Comparison of ENCODE assay signal across 21 cellular contexts in genomic region chr11:47711225-47711624, GRCh38. TPM values are rescaled to one million over a fixed set of nuclear protein-coding genes. Genes with fewer than 3 reads are reported as not detected.
"Had no signal": no experiment of that assay in that cellular context is flagged by ENCODE, and none has a peak within 500 bp of the region (broad histone marks: within the 10 kb centered on the region; RNA-seq: fewer than 3 reads in every experiment).

No MANE protein-coding gene starts in this region.

- H3K4me1 ChIP-seq: colonic mucosa had no signal

- H3K9me3 ChIP-seq: colonic mucosa, sigmoid colon, stomach, thoracic aorta, transverse colon had no signal

- H3K27ac Mint-ChIP-seq: immature natural killer cell, natural killer cell had no signal

- H3K4me3 ChIP-seq: colonic mucosa, heart left ventricle, sigmoid colon, skin epidermis, stomach, thoracic aorta, transverse colon had no signal

- DNase-seq: colonic mucosa; dermis blood vessel endothelial cell; foreskin melanocyte; heart left ventricle; hippocampal formation; immature natural killer cell; kidney; left cardiac atrium; mammary epithelial cell; natural killer cell; posterior cingulate gyrus; sigmoid colon; stimulated activated CD4-positive, alpha-beta T cell treated with anti-CD3 and anti-CD28 coated beads, Interleukin-12 subunit alpha, Interleukin-12 subunit beta, amount 100 ng/mL, for 4 hours; stimulated activated naive CD4-positive, alpha-beta T cell; stomach; substantia nigra; transverse colon had no signal

- H3K36me3 Mint-ChIP-seq: natural killer cell had no signal

- H3K36me3 ChIP-seq: colonic mucosa, thoracic aorta, transverse colon had no signal

- H3K27me3 ChIP-seq: colonic mucosa, heart left ventricle, sigmoid colon, stomach, transverse colon had no signal

- H3K4me3 Mint-ChIP-seq: immature natural killer cell, natural killer cell had no signal

- H3K27ac ChIP-seq: colonic mucosa, heart left ventricle, sigmoid colon, skin epidermis, stomach, thoracic aorta, transverse colon had no signal

- ATAC-seq: heart left ventricle, left cardiac atrium, natural killer cell had no signal

- H3K9me3 Mint-ChIP-seq: immature natural killer cell, natural killer cell, neural crest cell had no signal

RNA-seq across cellular contexts. Expression of gene AGBL2, which starts 3.9 kb away (rescaled TPM):
- total RNA-seq: glomerular endothelial cell had no signal
